In genomic region chr19:1933245-1933644, GRCh38 we compare ENCODE assay signal across 23 cellular contexts.
"Had no signal": no experiment of that assay in that cellular context is flagged by ENCODE, and none has a peak within 500 bp of the region (broad histone marks: within the 10 kb centered on the region; RNA-seq: fewer than 3 reads in every experiment).

No MANE protein-coding gene starts in this region.

- H3K27me3 Mint-ChIP-seq: activated CD4-positive, alpha-beta memory T cell treated with anti-CD3 and anti-CD28 coated beads for 36 hours; naive thymus-derived CD4-positive, alpha-beta T cell had no signal

- H3K4me3 Mint-ChIP-seq: activated CD4-positive, alpha-beta memory T cell treated with anti-CD3 and anti-CD28 coated beads for 36 hours; activated naive CD4-positive, alpha-beta T cell treated with anti-CD3 and anti-CD28 coated beads for 36 hours; activated T-cell treated with anti-CD3 and anti-CD28 coated beads, Interleukin-2, amount 50 U/mL, for 72 hours; naive thymus-derived CD4-positive, alpha-beta T cell; WTC11 had no signal

- H3K27ac Mint-ChIP-seq: activated CD4-positive, alpha-beta memory T cell treated with anti-CD3 and anti-CD28 coated beads for 36 hours; activated naive CD4-positive, alpha-beta T cell treated with anti-CD3 and anti-CD28 coated beads for 36 hours; activated T-cell treated with anti-CD3 and anti-CD28 coated beads, Interleukin-2, amount 50 U/mL, for 72 hours; WTC11 had no signal

- DNase-seq: activated CD4-positive, alpha-beta memory T cell treated with anti-CD3 and anti-CD28 coated beads for 36 hours; activated CD4-positive, alpha-beta T cell treated with anti-CD3 and anti-CD28 coated beads for 4 hours; activated effector memory CD4-positive, alpha-beta T cell treated with Interleukin-2 at 50 U/mL for 16 hours; activated naive CD4-positive, alpha-beta T cell treated with anti-CD3 and anti-CD28 coated beads for 36 hours; activated T-cell treated with anti-CD3 and anti-CD28 coated beads, Interleukin-2, amount 50 U/mL, for 72 hours; amygdala; colonic mucosa; gastrocnemius medialis; heart left ventricle; islet precursor cell; left colon; lower lobe of right lung; naive thymus-derived CD4-positive, alpha-beta T cell; small intestine; stimulated activated CD4-positive, alpha-beta T cell treated with anti-CD3 and anti-CD28 coated beads, Interleukin-15, amount 100 ng/mL, for 24 hours; stimulated activated naive CD4-positive, alpha-beta T cell; T-helper 9 cell; testis; trophoblast cell; uterus had no signal

- ATAC-seq: activated T-cell treated with anti-CD3 and anti-CD28 coated beads, Interleukin-2, amount 50 U/mL, for 72 hours; gastrocnemius medialis; heart left ventricle; left colon; lower lobe of right lung; naive thymus-derived CD4-positive, alpha-beta T cell; sciatic nerve; WTC11 had no signal

- H3K4me1 Mint-ChIP-seq: WTC11 had no signal

- FAIRE-seq: bronchial epithelial cell, small intestine had no signal
